Comparison of ENCODE assay signal across 6 cellular contexts in the genomic region with DNA sequence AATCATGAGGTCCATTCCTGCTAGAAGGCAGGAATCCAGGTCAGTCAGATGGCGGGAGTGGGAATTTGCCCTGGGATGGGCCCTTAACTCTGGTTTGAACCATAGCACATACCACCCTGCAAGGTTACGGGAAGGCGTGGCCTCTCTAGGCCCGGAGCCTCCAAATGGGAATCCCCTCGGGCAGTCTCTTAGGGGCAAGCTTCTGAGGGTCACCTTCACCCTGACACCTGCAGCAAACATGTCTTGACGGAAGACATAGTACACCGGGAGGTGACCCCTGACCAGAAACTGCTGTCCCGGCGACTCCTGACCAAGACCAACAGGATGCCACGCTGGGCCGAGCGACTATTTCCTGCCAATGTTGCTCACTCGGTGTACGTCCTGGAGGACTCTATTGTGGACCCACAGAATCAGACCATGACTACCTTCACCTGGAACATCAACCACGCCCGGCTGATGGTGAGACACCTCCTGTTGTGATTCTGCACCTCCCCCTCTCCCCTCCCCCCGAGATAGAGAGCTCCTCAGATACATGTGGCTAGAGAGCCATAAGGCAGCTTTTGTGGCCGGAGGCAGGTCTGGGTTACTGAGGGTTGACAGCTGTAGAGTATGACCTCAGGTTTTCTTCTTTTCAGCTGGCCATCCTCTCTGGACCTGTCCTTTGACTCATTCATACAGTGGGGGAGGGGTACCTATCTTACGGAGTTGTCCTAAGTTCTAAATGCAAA. TPM values are rescaled to one million over a fixed set of nuclear protein-coding genes. Genes with fewer than 3 reads are reported as not detected.
DNase-seq lines count a peak whose midpoint lies in the region; TF ChIP-seq lines count a peak whose summit lies in the region.

No MANE protein-coding gene starts in this region.

- peak; percentile 75 for DNase-seq in activated effector memory CD4-positive, alpha-beta T cell treated with anti-CD3 and anti-CD28 coated beads, Interleukin-2, amount 50 U/mL, for 16 hours
- no peak for DNase-seq in activated effector memory CD4-positive, alpha-beta T cell treated with Interleukin-2 at 50 U/mL for 16 hours
- DNase-seq in chondrocyte (ENCODE audit: low spot score) = no peak
- no peak for DNase-seq in activated CD4-positive, CD25-positive, alpha-beta regulatory T cell treated with anti-CD3 and anti-CD28 coated beads, Interleukin-2, amount 50 U/mL, for 72 hours
- DNase-seq in retina = no peak

- peaks cover 7% of the 10 kb centered on the region for H3K36me3 Mint-ChIP-seq in chondrocyte (ENCODE audit: low read depth)

- peak overlapping the region; percentile 79 for H3K4me3 ChIP-seq in rectal smooth muscle tissue (ENCODE audit: low read length)

- peaks cover 14% of the 10 kb centered on the region for H3K36me3 ChIP-seq in rectal smooth muscle tissue (ENCODE audit: control insufficient read depth, insufficient read depth, low read length)

- peak overlapping the region; percentile 85 for H3K4me3 Mint-ChIP-seq in chondrocyte (ENCODE audit: unreplicated experiment)

- H3K27ac Mint-ChIP-seq in chondrocyte (ENCODE audit: unreplicated experiment) = peak overlapping the region; percentile 88

- peaks cover 26% of the 10 kb centered on the region for H3K4me1 ChIP-seq in rectal smooth muscle tissue (ENCODE audit: control insufficient read depth, insufficient read depth, low read length)

- peak overlapping the region; percentile 80 for H3K9ac ChIP-seq in rectal smooth muscle tissue (ENCODE audit: low read length)

- H3K27ac ChIP-seq in rectal smooth muscle tissue (ENCODE audit: low read depth, low read length) = peak overlapping the region; percentile 77

- peaks cover 54% of the 10 kb centered on the region for H3K4me1 Mint-ChIP-seq in chondrocyte (ENCODE audit: low read depth)

- no peak for TF ChIP-seq CTCF in chondrocyte (IDR thresholded peaks at IDR 0.05)

- no peaks in the 10 kb centered on the region for H3K9me3 Mint-ChIP-seq in chondrocyte (ENCODE audit: low read depth)

- H3K27me3 ChIP-seq in rectal smooth muscle tissue (ENCODE audit: control insufficient read depth, insufficient read depth, low read length) = no peaks in the 10 kb centered on the region

- H3K27me3 Mint-ChIP-seq in chondrocyte (ENCODE audit: low read depth) = no peaks in the 10 kb centered on the region

RNA-seq across cellular contexts. Expression of a gene that starts 1.0 kb away (rescaled TPM):
- total RNA-seq in chondrocyte = 102 to 119 TPM (median 109 TPM) in 3 replicates

RNA-seq across cellular contexts. Expression of a gene that starts 1.0 kb away (rescaled TPM):
- 31.5 to 37.3 TPM (median 36.7 TPM) in 3 replicates for total RNA-seq in chondrocyte

RNA-seq across cellular contexts. Expression of a gene that starts 7.1 kb away (rescaled TPM):
- total RNA-seq in chondrocyte = 6.5 to 9.4 TPM (median 8.4 TPM) in 3 replicates

RNA-seq across cellular contexts. Expression of a gene that starts 46.9 kb away (rescaled TPM):
- 76.6 to 128 TPM (median 83.4 TPM) in 3 replicates for total RNA-seq in chondrocyte

RNA-seq across cellular contexts. Expression of a gene that starts 53.2 kb away (rescaled TPM):
- total RNA-seq in chondrocyte = 6.8 to 11.6 TPM (median 10.1 TPM) in 3 replicates
